ENCODE assay signal across 8 cellular contexts in genomic region chr2:143686585-143687164, GRCh38.
DNase-seq lines count a peak whose midpoint lies in the region; ATAC-seq, FAIRE-seq and TF ChIP-seq lines count a peak whose summit lies in the region.

No MANE protein-coding gene starts in this region.

- no peaks in the 10 kb centered on the region for H3K9me3 ChIP-seq in K562 (replicated peaks; ENCODE audit: control insufficient read depth, insufficient read depth, low read depth, low read length)
- no peaks in the 10 kb centered on the region for H3K9me3 ChIP-seq in left lung

- H3K27ac ChIP-seq in 22Rv1 (no peak overlapping the region), K562 (ENCODE audit: extremely low read depth, low read depth, low read length) (no peak overlapping the region), left lung (no peak overlapping the region)

- CTCF ChIA-PET in K562 (lab: Yijun Ruan, JAX; ENCODE audit: low intra/inter-chr PET ratio): no interaction called here

- no peak overlapping the region for H3K4me2 ChIP-seq in K562 (ENCODE audit: insufficient read depth, low read length)

- no peaks in the 10 kb centered on the region for H3K79me2 ChIP-seq in K562 (ENCODE audit: control insufficient read depth, insufficient read depth, low read length)

- TF ChIP-seq RAD21 in K562 (CRISPR knock-in tag; conservative IDR thresholded peaks at IDR 0.05 in 1 of 2, IDR thresholded peaks at IDR 0.05 in 1 of 2): peak; percentile 41 to 56; a peak in 3 of 4 replicates

- H3K27me3 ChIP-seq in K562 (ENCODE audit: control insufficient read depth in 2 of 2, insufficient read depth in 2 of 2, low read length in 2 of 2): no peaks in the 10 kb centered on the region
- no peaks in the 10 kb centered on the region for H3K27me3 ChIP-seq in left lung

- H3K9me1 ChIP-seq in K562 (ENCODE audit: control insufficient read depth, insufficient read depth, low read length): no peaks in the 10 kb centered on the region

- DNase-seq in ELR (ENCODE audit: low read depth) (peak; percentile 71), LNCaP clone FGC (ENCODE audit: low read depth) (peak; percentile 7), K562 (ENCODE audit: extremely low read depth in 1 of 4, low spot score in 3 of 4) (peak; percentile 43 to 59 (median 46)), left lung (no peak)
- DNase-seq in activated CD8-positive, alpha-beta memory T cell treated with anti-CD3 and anti-CD28 coated beads for 24 hours: no peak
- no peak for DNase-seq in NK-92 treated with Interleukin-12 subunit alpha and Interleukin-12 subunit beta, amount 100 ng/mL, for 24 hours (lab: John Stamatoyannopoulos, UW)

- ATAC-seq in K562: peak; percentile 87
- ATAC-seq in left lung: peak; percentile 63
- ATAC-seq in HG02938 (IDR thresholded peaks at IDR 0.05; ENCODE audit: unreplicated experiment): no peak

- in situ Hi-C loops in K562 (cut with MboI): no loop called here

- TF ChIP-seq CTCF in 22Rv1 (IDR thresholded peaks at IDR 0.05): peak; percentile 77
- TF ChIP-seq CTCF in LNCaP clone FGC (IDR thresholded peaks at IDR 0.05; ENCODE audit: control insufficient read depth, extremely low read depth, insufficient read depth): peak; percentile 39
- TF ChIP-seq CTCF in K562 (IDR thresholded peaks at IDR 0.05 in 2 of 3, conservative IDR thresholded peaks at IDR 0.05 in 1 of 3; ENCODE audit: insufficient read depth in 2 of 3, low read depth in 1 of 3, low read length in 3 of 3): peak; percentile 39 to 63 (median 54); a peak in 5 of 6 replicates
- peak; percentile 42 to 49 for TF ChIP-seq CTCF in left lung (IDR thresholded peaks at IDR 0.05)

- H4K20me1 ChIP-seq in K562 (replicated peaks; ENCODE audit: control insufficient read depth, insufficient read depth, low read length): no peaks in the 10 kb centered on the region

- intact Hi-C loops in K562 (cut with micrococcal nuclease) (loop anchor here (10.0 kb wide), 1 partner anchor 468 kb away; no protein-coding TSS in a partner anchor), left lung (cut with DNase I) (no loop called here)

- H3K4me3 ChIP-seq in LNCaP clone FGC (ENCODE audit: low read depth, low read length) (no peak overlapping the region), K562 (no peak overlapping the region), left lung (no peak overlapping the region)

- 24% methylated on average over 5 of the region's 5 CpGs for WGBS in K562 (ENCODE audit: insufficient coverage, low coverage, missing lambda C conversion rate)

- POLR2A ChIA-PET in K562 (lab: Yijun Ruan, JAX): no interaction called here

- H2AFZ ChIP-seq in K562 (ENCODE audit: low read depth, low read length): peak overlapping the region; percentile 34; the same call in 1 of the 2 replicates

- H3K4me1 ChIP-seq in K562 (replicated peaks in 1 of 2; ENCODE audit: control insufficient read depth in 2 of 2, insufficient read depth in 2 of 2, low read length in 2 of 2) (no peaks in the 10 kb centered on the region; a peak in 1 of 5 replicates), left lung (no peaks in the 10 kb centered on the region)

- no peak overlapping the region for H3K9ac ChIP-seq in K562 (ENCODE audit: insufficient read depth in 1 of 2, low read depth in 2 of 2, low read length in 2 of 2)

- TF ChIP-seq EP300 in K562 (IDR thresholded peaks at IDR 0.05; ENCODE audit: low read length): no peak

- H3K36me3 ChIP-seq in K562 (ENCODE audit: control insufficient read depth, insufficient read depth, low read length): no peaks in the 10 kb centered on the region
- H3K36me3 ChIP-seq in left lung: no peaks in the 10 kb centered on the region

- no TSS peak for BruUV-seq in K562 (replicated peaks; lab: Mats Ljungman, UMichigan)

- TF ChIP-seq POLR2A in K562 (conservative IDR thresholded peaks at IDR 0.05): no peak

- FAIRE-seq in K562 (lab: Jason Lieb, UNC): peak; percentile 80

TF ChIP-seq in K562, 482 proteins besides CTCF, POLR2A, EP300 and RAD21:
- peak; percentile 74; the same call in 1 of the 2 replicates for TF ChIP-seq ARID3A (IDR thresholded peaks at IDR 0.05; ENCODE audit: borderline replicate concordance, low read depth, low read length)
- TF ChIP-seq PRPF4 (IDR thresholded peaks at IDR 0.05; ENCODE audit: insufficient read depth, low read depth, low read length, poor library complexity, severe bottlenecking): no peak
- 0 out of 4 replicates have a peak, but pooled peaks of 1 of the 2 experiments have one; percentile 39 for TF ChIP-seq MNT (conservative IDR thresholded peaks at IDR 0.05)
- TF ChIP-seq HOMEZ (CRISPR knock-in tag; IDR thresholded peaks at IDR 0.05): no peak
- no peak for TF ChIP-seq HNRNPUL1 (IDR thresholded peaks at IDR 0.05; ENCODE audit: low read length)

Comparison
In these comparisons a context has a peak if more than half of its experiments do, and no peak if none do; other contexts are left out.
1. DNase-seq: peak in ELR (single experiment), LNCaP clone FGC (single experiment) and K562 (4 of 4); none in left lung (0 of 2), activated CD8-positive, alpha-beta memory T cell treated with anti-CD3 and anti-CD28 coated beads for 24 hours (single experiment) and NK-92 treated with Interleukin-12 subunit alpha and Interleukin-12 subunit beta, amount 100 ng/mL, for 24 hours (single experiment).
2. Peak in every context shown above with its lines, with median percentiles within 50 percentile points of each other: CTCF ChIP-seq.